Comparison of ENCODE assay signal across 1 cellular context in genomic region chr22:23752090-23752691, GRCh38.
TF ChIP-seq lines count a peak whose summit lies in the region.

No MANE protein-coding gene starts in this region.

TF ChIP-seq in GM12878, 131 proteins besides CTCF, POLR2A, EP300 and RAD21 (continued from another document):
- TF ChIP-seq MEF2A (IDR thresholded peaks at IDR 0.05; ENCODE audit: insufficient read depth, low read depth, low read length) (0 out of 2 replicates have a peak, but pooled peaks have one; percentile 24), MYC (IDR thresholded peaks at IDR 0.05; ENCODE audit: insufficient read depth, insufficient read length, insufficient replicate concordance, low read length, severe bottlenecking) (no peak), YBX1 (IDR thresholded peaks at IDR 0.05) (no peak), YY1 (IDR thresholded peaks at IDR 0.05; ENCODE audit: low read depth, low read length) (peak; percentile 13; the same call in 1 of the 2 replicates), IRF3 (IDR thresholded peaks at IDR 0.05) (no peak), EED (IDR thresholded peaks at IDR 0.05; ENCODE audit: low read depth) (peak; percentile 76)
